ENCODE assay signal across 20 cellular contexts in genomic region chr14:103016071-103016470, GRCh38. TPM values are rescaled to one million over a fixed set of nuclear protein-coding genes. Genes with fewer than 3 reads are reported as not detected.
DNase-seq lines count a peak whose midpoint lies in the region; ATAC-seq, FAIRE-seq and TF ChIP-seq lines count a peak whose summit lies in the region.
"Had no signal": no experiment of that assay in that cellular context is flagged by ENCODE, and none has a peak within 500 bp of the region (broad histone marks: within the 10 kb centered on the region; RNA-seq: fewer than 3 reads in every experiment).

No MANE protein-coding gene starts in this region.

- peaks cover 7% of the 10 kb centered on the region; the same call in 1 of the 2 replicates for H3K4me1 ChIP-seq in H9 (ENCODE audit: insufficient read depth, low read length)
- peaks cover 12 to 18% of the 10 kb centered on the region in 2 donors for H3K4me1 ChIP-seq in neuronal stem cell (ENCODE audit: control insufficient read depth in 2 of 2, insufficient read depth in 1 of 2, low read depth in 1 of 2, low read length in 2 of 2)
- H3K4me1 ChIP-seq in small intestine (ENCODE audit: control insufficient read depth in 2 of 2, insufficient read depth in 1 of 2, low read depth in 1 of 2, low read length in 1 of 2): no peaks in the 10 kb centered on the region

- H3K4ac ChIP-seq in H9 (ENCODE audit: low read depth, low read length) (no peak overlapping the region), neuronal stem cell (ENCODE audit: low read length) (no peak overlapping the region)

- H3K27me3 ChIP-seq in H9 (ENCODE audit: insufficient read depth, low read length) (no peaks in the 10 kb centered on the region), dorsolateral prefrontal cortex (no peaks in the 10 kb centered on the region), neuronal stem cell (ENCODE audit: control insufficient read depth in 3 of 3, insufficient read depth in 3 of 3, low read depth in 1 of 3, low read length in 3 of 3) (no peaks in the 10 kb centered on the region), small intestine (ENCODE audit: control insufficient read depth in 2 of 2, insufficient read depth in 2 of 2, low read length in 2 of 2) (no peaks in the 10 kb centered on the region)
- H3K27me3 ChIP-seq: esophagus squamous epithelium, Peyer's patch, tibial artery had no signal

- peaks cover 4 to 20% (median 10%) of the 10 kb centered on the region in 3 experiments for H3K36me3 Mint-ChIP-seq in H9 (ENCODE audit: insufficient read depth in 1 of 3, low read depth in 3 of 3)
- H3K36me3 Mint-ChIP-seq in activated naive CD8-positive, alpha-beta T cell treated with anti-CD3 and anti-CD28 coated beads, Interleukin-2, amount 50 U/mL, for 24 hours (ENCODE audit: low read depth): no peaks in the 10 kb centered on the region

- H3K27me3 Mint-ChIP-seq in H9 (ENCODE audit: low read depth): no peaks in the 10 kb centered on the region
- no peaks in the 10 kb centered on the region for H3K27me3 Mint-ChIP-seq in activated naive CD8-positive, alpha-beta T cell treated with anti-CD3 and anti-CD28 coated beads, Interleukin-2, amount 50 U/mL, for 24 hours
- H3K27me3 Mint-ChIP-seq: brain had no signal

- no peaks in the 10 kb centered on the region for H3K9me3 ChIP-seq in H9 (ENCODE audit: control insufficient read depth, low read depth, low read length)
- H3K9me3 ChIP-seq in neuronal stem cell (replicated peaks in 1 of 2; ENCODE audit: control insufficient read depth in 2 of 2, insufficient read depth in 1 of 2, low read depth in 1 of 2, low read length in 2 of 2): peaks cover 8 to 17% of the 10 kb centered on the region in 2 donors
- H3K9me3 ChIP-seq in small intestine (ENCODE audit: control insufficient read depth, low read depth): no peaks in the 10 kb centered on the region
- H3K9me3 ChIP-seq: esophagus squamous epithelium, neutrophil, Peyer's patch, tibial artery had no signal

- TF ChIP-seq CTCF in H9 (conservative IDR thresholded peaks at IDR 0.05) (no peak), dorsolateral prefrontal cortex (IDR thresholded peaks at IDR 0.05 in 54 of 56, conservative IDR thresholded peaks at IDR 0.05 in 2 of 56; ENCODE audit: low read depth in 1 of 56, partially characterized antibody in 56 of 56) (no peak)

- no peak overlapping the region for H2BK20ac ChIP-seq in H9 (ENCODE audit: low read depth, low read length, poor library complexity, severe bottlenecking)

- no peak overlapping the region for H3K56ac ChIP-seq in H9 (ENCODE audit: insufficient read length, low read depth, low read length)

- H3K14ac ChIP-seq in H9 (ENCODE audit: insufficient read depth, low read length): no peak overlapping the region
- H3K14ac ChIP-seq in neuronal stem cell (ENCODE audit: low read length): no peak overlapping the region

- DNase-seq in AG20443 (ENCODE audit: low spot score) (peak; percentile 5), H9 (peak; percentile 25), dorsolateral prefrontal cortex (peak in 3 of 10 donors; percentile 34 to 55 (median 52)), neuronal stem cell (ENCODE audit: low spot score) (no peak), small intestine (no peak), SHP77 (lab: John Stamatoyannopoulos, UW) (no peak)
- no peak for DNase-seq in activated naive CD8-positive, alpha-beta T cell treated with anti-CD3 and anti-CD28 coated beads, Interleukin-2, amount 50 U/mL, for 24 hours
- DNase-seq: activated naive CD4-positive, alpha-beta T cell treated with Interleukin-2 at 50 U/mL for 16 hours; esophagus squamous epithelium; GF-D8; glutamatergic neuron; NCI-H1694 treated with DMSO at 0.1 percent for 48 hours; NCI-H774; tibial artery had no signal

- no peak overlapping the region; a peak in 1 of 7 replicates for H3K27ac Mint-ChIP-seq in H9
- no peak overlapping the region for H3K27ac Mint-ChIP-seq in activated naive CD8-positive, alpha-beta T cell treated with anti-CD3 and anti-CD28 coated beads, Interleukin-2, amount 50 U/mL, for 24 hours
- H3K27ac Mint-ChIP-seq: mesothelial cell of epicardium had no signal

- no peak overlapping the region for H2BK5ac ChIP-seq in H9 (ENCODE audit: insufficient read length, low read length)
- no peak overlapping the region for H2BK5ac ChIP-seq in neuronal stem cell (ENCODE audit: low read length)

- H2BK120ac ChIP-seq in H9 (ENCODE audit: low read depth, low read length, poor library complexity, severe bottlenecking) (no peak overlapping the region), neuronal stem cell (ENCODE audit: low read depth, low read length) (no peak overlapping the region)

- no peak overlapping the region for H3K18ac ChIP-seq in H9 (ENCODE audit: insufficient read length, low read depth, low read length)
- H3K18ac ChIP-seq in neuronal stem cell (ENCODE audit: low read length): peak overlapping the region; percentile 54

- H3K79me1 ChIP-seq in H9 (ENCODE audit: insufficient read depth, low read depth, low read length, poor library complexity, severe bottlenecking) (peaks cover 13% of the 10 kb centered on the region), neuronal stem cell (ENCODE audit: low read depth, low read length) (peaks cover 4% of the 10 kb centered on the region)

- H3K4me2 ChIP-seq in H9 (ENCODE audit: insufficient read depth, insufficient read length, low read length): no peak overlapping the region
- H3K4me2 ChIP-seq in neuronal stem cell (ENCODE audit: insufficient read depth, low read length, poor library complexity, severe bottlenecking): no peak overlapping the region

- H3K9ac ChIP-seq in H9 (ENCODE audit: extremely low read depth, insufficient read length, low read length): no peak overlapping the region
- no peak overlapping the region for H3K9ac ChIP-seq in neuronal stem cell (ENCODE audit: low read depth, low read length, poor library complexity)

- no CpG with 5 or more reads among the region's 9 CpGs for WGBS in H9 (ENCODE audit: extremely low coverage, insufficient read length, low lambda C conversion rate)
- no CpG with 5 or more reads among the region's 9 CpGs for WGBS in neuronal stem cell (ENCODE audit: extremely low coverage in 2 of 2, insufficient read length in 2 of 2, insufficient replicate concordance in 1 of 2), 2 donors
- WGBS in small intestine, 3 donors: 61 to 71% (median 67%) methylated on average over 9 of the region's 9 CpGs

- intact Hi-C loops in dorsolateral prefrontal cortex (cut with DNase I): no loop called here

- FAIRE-seq in small intestine (lab: Jason Lieb, UNC): no peak
- FAIRE-seq: GM12892 had no signal

- H3K4me3 Mint-ChIP-seq in H9: no peak overlapping the region
- H3K4me3 Mint-ChIP-seq in activated naive CD8-positive, alpha-beta T cell treated with anti-CD3 and anti-CD28 coated beads, Interleukin-2, amount 50 U/mL, for 24 hours: no peak overlapping the region
- H3K4me3 Mint-ChIP-seq: mesothelial cell of epicardium had no signal

- no peak overlapping the region for H3T11ph ChIP-seq in H9 (ENCODE audit: low read length)

- H2AFZ ChIP-seq in H9 (ENCODE audit: low read length) (no peak overlapping the region), neuronal stem cell (ENCODE audit: low read length) (no peak overlapping the region)

- H3K9me3 Mint-ChIP-seq in H9: no peaks in the 10 kb centered on the region
- no peaks in the 10 kb centered on the region for H3K9me3 Mint-ChIP-seq in activated naive CD8-positive, alpha-beta T cell treated with anti-CD3 and anti-CD28 coated beads, Interleukin-2, amount 50 U/mL, for 24 hours

- H4K8ac ChIP-seq in H9 (replicated peaks; ENCODE audit: insufficient read length, low read depth, low read length) (no peak overlapping the region), neuronal stem cell (ENCODE audit: low read depth, low read length) (no peak overlapping the region)

- peaks cover 25 to 27% of the 10 kb centered on the region in 2 experiments for H3K4me1 Mint-ChIP-seq in H9
- peaks cover 3% of the 10 kb centered on the region for H3K4me1 Mint-ChIP-seq in activated naive CD8-positive, alpha-beta T cell treated with anti-CD3 and anti-CD28 coated beads, Interleukin-2, amount 50 U/mL, for 24 hours

- no peak overlapping the region for H4K5ac ChIP-seq in H9 (ENCODE audit: insufficient read length, low read depth, low read length)

- ATAC-seq in activated naive CD8-positive, alpha-beta T cell treated with anti-CD3 and anti-CD28 coated beads, Interleukin-2, amount 50 U/mL, for 24 hours: no peak
- ATAC-seq in HG03045 (IDR thresholded peaks at IDR 0.05; ENCODE audit: unreplicated experiment): no peak

- H3K4me3 ChIP-seq in dorsolateral prefrontal cortex (no peak overlapping the region), neuronal stem cell (ENCODE audit: low read length in 2 of 2) (no peak overlapping the region), small intestine (ENCODE audit: low read depth in 1 of 2, low read length in 2 of 2) (no peak overlapping the region)
- H3K4me3 ChIP-seq: esophagus squamous epithelium, Peyer's patch, tibial artery had no signal

- peaks cover 22% of the 10 kb centered on the region; the same call in 1 of the 2 replicates for H3K79me2 ChIP-seq in H9 (ENCODE audit: insufficient read depth, low read length)

- H2BK15ac ChIP-seq in H9 (ENCODE audit: low read depth, low read length): no peak overlapping the region; the same call in 1 of the 2 replicates
- no peak overlapping the region for H2BK15ac ChIP-seq in neuronal stem cell (ENCODE audit: low read length)

- no peaks in the 10 kb centered on the region for H3K23me2 ChIP-seq in H9 (ENCODE audit: insufficient read length, low read depth, low read length, poor library complexity, severe bottlenecking)

- H3K27ac ChIP-seq in H9 (ENCODE audit: insufficient read length, low read depth, low read length) (no peak overlapping the region), dorsolateral prefrontal cortex (peak overlapping the region in 54 of 59 donors; percentile 4 to 94 (median 82)), neuronal stem cell (replicated peaks; ENCODE audit: low read length) (no peak overlapping the region), small intestine (ENCODE audit: low read depth in 1 of 2, low read length in 1 of 2) (no peak overlapping the region)
- H3K27ac ChIP-seq: neutrophil, Peyer's patch, tibial artery had no signal

- no peak overlapping the region for H2AK5ac ChIP-seq in H9 (ENCODE audit: insufficient read length, low read length)
- H2AK5ac ChIP-seq in neuronal stem cell (ENCODE audit: low read depth, low read length): no peak overlapping the region

- H2BK12ac ChIP-seq in H9 (ENCODE audit: insufficient read length, low read depth, low read length): no peak overlapping the region
- peak overlapping the region; percentile 78 for H2BK12ac ChIP-seq in neuronal stem cell (ENCODE audit: low read length)

- H4K91ac ChIP-seq in H9 (ENCODE audit: insufficient read length, low read depth, low read length): no peak overlapping the region
- no peak overlapping the region for H4K91ac ChIP-seq in neuronal stem cell (ENCODE audit: low read depth, low read length, poor library complexity)

- H4K20me1 ChIP-seq in H9 (ENCODE audit: control insufficient read depth, insufficient read depth, insufficient read length): no peaks in the 10 kb centered on the region

- H3K36me3 ChIP-seq in neuronal stem cell (replicated peaks in 1 of 2; ENCODE audit: control insufficient read depth in 2 of 2, insufficient read depth in 2 of 2, low read length in 2 of 2) (peaks cover under 1 to 25% of the 10 kb centered on the region in 2 donors), small intestine (ENCODE audit: control insufficient read depth in 2 of 2, insufficient read depth in 2 of 2, low read length in 2 of 2) (peaks cover 0 to 2% of the 10 kb centered on the region in 2 donors)
- H3K36me3 ChIP-seq: neutrophil had no signal

- H3K23ac ChIP-seq in H9 (ENCODE audit: insufficient read length, low read depth, low read length) (no peak overlapping the region), neuronal stem cell (ENCODE audit: low read depth, low read length, poor library complexity) (no peak overlapping the region)

RNA-seq across cellular contexts. Expression of gene CDC42BPB, which starts 41.3 kb away (rescaled TPM):
- total RNA-seq in H9 (2021) (97.3 and 103 TPM in 2 replicates), dorsolateral prefrontal cortex (100 to 1,000 TPM; 112 to 178 (median 140) TPM)
- 44.7 TPM for polyA plus RNA-seq in neuronal stem cell (2013, experiment 1 of 2)
- 45.1 TPM for polyA plus RNA-seq in neuronal stem cell (2013, experiment 2 of 2)
- polyA plus RNA-seq in small intestine: 10 to 100 TPM; 29.2 to 48.3 (median 30.6) TPM

Comparison
In these comparisons a context has a peak if more than half of its experiments do, and no peak if none do; other contexts are left out.
1. DNase-seq: peak in AG20443 (single experiment) and H9 (single experiment); none in neuronal stem cell (single experiment), activated naive CD8-positive, alpha-beta T cell treated with anti-CD3 and anti-CD28 coated beads, Interleukin-2, amount 50 U/mL, for 24 hours (single experiment), small intestine (single experiment) and SHP77 (0 of 2).
2. H3K27ac ChIP-seq: peak in dorsolateral prefrontal cortex (54 of 59); none in H9 (single experiment), neuronal stem cell (single experiment) and small intestine (0 of 2).